ENCODE assay signal across 7 cellular contexts in genomic region chr6:28888097-28888496, GRCh38.
"Had no signal": no experiment of that assay in that cellular context is flagged by ENCODE, and none has a peak within 500 bp of the region (broad histone marks: within the 10 kb centered on the region; RNA-seq: fewer than 3 reads in every experiment).

No MANE protein-coding gene starts in this region.

- H3K4me1 Mint-ChIP-seq: GM23338, H9 had no signal

- H3K27ac Mint-ChIP-seq: GM23338, H9, HFFc6 had no signal

- H3K4me2 ChIP-seq: GM23338 had no signal

- H3K4me3 ChIP-seq: GM23338 had no signal

- H3K4me3 Mint-ChIP-seq: GM23338, H9, HFFc6 had no signal

- DNase-seq: H9, HCEC 1CT, HFFc6, IMR-90, KBM-7 had no signal

- ATAC-seq: GM23338 had no signal

- H3K27ac ChIP-seq: HL-60 had no signal
